ENCODE assay signal across 24 cellular contexts in the genomic region with DNA sequence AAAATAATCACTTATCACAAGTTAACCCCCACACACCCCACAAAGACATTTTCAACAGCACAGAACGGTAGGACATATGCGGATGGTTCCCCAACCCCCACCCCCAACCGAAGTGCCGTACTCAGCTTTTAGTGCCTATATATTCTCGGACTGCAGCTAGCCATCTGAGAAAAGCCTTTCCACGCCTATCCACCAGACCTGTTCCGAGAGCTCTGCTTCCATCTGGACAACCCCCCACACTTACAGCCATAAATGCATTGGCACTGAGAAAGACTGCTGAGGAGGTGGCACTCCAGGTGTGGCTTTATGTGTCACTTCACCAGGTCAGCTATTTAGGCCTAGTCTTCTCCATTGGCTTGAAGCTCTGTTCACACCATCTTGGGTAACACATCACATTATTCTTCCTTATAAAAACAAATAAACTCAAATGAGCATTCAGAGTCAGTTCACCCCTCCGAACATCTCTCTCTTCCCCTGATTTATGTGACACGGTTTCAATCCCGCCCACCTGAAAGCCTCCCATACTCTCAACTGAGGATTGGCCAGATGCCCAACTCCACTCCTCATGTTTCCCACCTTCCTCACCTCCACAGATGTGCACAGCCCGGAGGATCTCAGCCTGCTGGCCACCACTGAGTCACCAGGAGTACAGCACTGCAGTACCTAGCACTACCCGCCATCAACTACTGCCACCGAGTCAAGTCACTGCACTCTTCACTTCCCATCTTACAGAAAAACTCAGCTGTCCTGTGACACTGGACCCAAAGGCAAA.
"Had no signal": no experiment of that assay in that cellular context is flagged by ENCODE, and none has a peak within 500 bp of the region (broad histone marks: within the 10 kb centered on the region; RNA-seq: fewer than 3 reads in every experiment).

No MANE protein-coding gene starts in this region.

- H3K36me3 ChIP-seq: brain microvascular endothelial cell, esophagus squamous epithelium, gastrocnemius medialis, sigmoid colon, thoracic aorta, upper lobe of left lung had no signal

- H3K27ac ChIP-seq: brain microvascular endothelial cell, esophagus squamous epithelium, gastrocnemius medialis, sigmoid colon, thoracic aorta, upper lobe of left lung had no signal

- H3K4me3 ChIP-seq: esophagus squamous epithelium, gastrocnemius medialis, sigmoid colon, smooth muscle cell, thoracic aorta, upper lobe of left lung had no signal

- DNase-seq: activated CD4-positive, alpha-beta T cell treated with anti-CD3 and anti-CD28 coated beads for 4 hours; activated CD4-positive, alpha-beta T cell treated with anti-CD3 and anti-CD28 coated beads, Interleukin-2, amount 50 U/mL, for 48 hours; activated CD4-positive, CD25-positive, alpha-beta regulatory T cell; activated CD8-positive, alpha-beta memory T cell treated with anti-CD3 and anti-CD28 coated beads, Interleukin-2, amount 50 U/mL, for 48 hours; activated gamma-delta T cell; activated naive CD4-positive, alpha-beta T cell treated with anti-CD3 and anti-CD28 coated beads, Interleukin-2, amount 50 U/mL, for 16 hours; activated T-cell treated with anti-CD3 and anti-CD28 coated beads, Interleukin-2, amount 50 U/mL, for 72 hours; aorta; brain microvascular endothelial cell; central memory CD4-positive, alpha-beta T cell; esophagus squamous epithelium; gastrocnemius medialis; left ventricle myocardium superior; midbrain; posterior cingulate gyrus; sigmoid colon; stimulated activated CD4-positive, alpha-beta T cell treated with anti-CD3 and anti-CD28 coated beads, Interleukin-4, amount 100 ng/mL, for 1 hour; stimulated activated naive CD4-positive, alpha-beta T cell; SW 1271; T-helper 17 cell; upper lobe of left lung had no signal

- H3K9me3 Mint-ChIP-seq: activated T-cell treated with anti-CD3 and anti-CD28 coated beads, Interleukin-2, amount 50 U/mL, for 72 hours; nephron had no signal

- H3K27ac Mint-ChIP-seq: activated T-cell treated with anti-CD3 and anti-CD28 coated beads, Interleukin-2, amount 50 U/mL, for 72 hours; T-helper 17 cell had no signal

- H3K4me1 ChIP-seq: sigmoid colon had no signal

- H3K4me3 Mint-ChIP-seq: activated T-cell treated with anti-CD3 and anti-CD28 coated beads, Interleukin-2, amount 50 U/mL, for 72 hours; T-helper 17 cell had no signal

- H3K9me3 ChIP-seq: esophagus squamous epithelium, gastrocnemius medialis, sigmoid colon, thoracic aorta, upper lobe of left lung had no signal

- ATAC-seq: activated T-cell treated with anti-CD3 and anti-CD28 coated beads, Interleukin-2, amount 50 U/mL, for 72 hours; gastrocnemius medialis; left ventricle myocardium superior; T-helper 17 cell had no signal
